ENCODE assay signal across 25 cellular contexts in genomic region chr13:22055259-22055658, GRCh38.
"Had no signal": no experiment of that assay in that cellular context is flagged by ENCODE, and none has a peak within 500 bp of the region (broad histone marks: within the 10 kb centered on the region; RNA-seq: fewer than 3 reads in every experiment).

No MANE protein-coding gene starts in this region.

- H3K4me3 ChIP-seq: esophagus squamous epithelium, heart right ventricle, mucosa of descending colon, pancreas, prostate gland, tibial nerve had no signal

- H3K4me1 ChIP-seq: esophagus squamous epithelium, heart right ventricle, pancreas, prostate gland, tibial nerve had no signal

- H3K27me3 ChIP-seq: esophagus squamous epithelium, heart right ventricle, pancreas, tibial nerve had no signal

- H3K27ac Mint-ChIP-seq: activated naive CD4-positive, alpha-beta T cell treated with anti-CD3 and anti-CD28 coated beads, Interleukin-2, amount 10 ng/mL, durations not matched to agents 7 days and 5 days; endodermal cell; nephron had no signal

- ATAC-seq: activated CD4-positive, CD25-positive, alpha-beta regulatory T cell treated with anti-CD3 and anti-CD28 coated beads, Interleukin-2, amount 50 U/mL, for 24 hours; heart right ventricle; left ventricle myocardium superior; mucosa of descending colon had no signal

- H3K36me3 ChIP-seq: esophagus squamous epithelium, heart right ventricle, pancreas, prostate gland, tibial nerve had no signal

- FAIRE-seq: astrocyte, islet of Langerhans, pancreas, TTC549 had no signal

- H3K4me3 Mint-ChIP-seq: activated naive CD4-positive, alpha-beta T cell treated with anti-CD3 and anti-CD28 coated beads, Interleukin-2, amount 10 ng/mL, durations not matched to agents 7 days and 5 days; endodermal cell; nephron had no signal

- H3K27ac ChIP-seq: esophagus squamous epithelium, heart right ventricle, pancreas, prostate gland, tibial nerve, VCaP had no signal

- H3K9me3 ChIP-seq: esophagus squamous epithelium, heart right ventricle, mucosa of descending colon, pancreas, prostate gland, tibial nerve had no signal

- H3K27me3 Mint-ChIP-seq: activated naive CD4-positive, alpha-beta T cell treated with anti-CD3 and anti-CD28 coated beads, Interleukin-2, amount 10 ng/mL, durations not matched to agents 7 days and 5 days had no signal

- H3K9me3 Mint-ChIP-seq: activated naive CD4-positive, alpha-beta T cell treated with anti-CD3 and anti-CD28 coated beads, Interleukin-2, amount 10 ng/mL, durations not matched to agents 7 days and 5 days; endodermal cell; nephron had no signal

- H3K36me3 Mint-ChIP-seq: activated naive CD4-positive, alpha-beta T cell treated with anti-CD3 and anti-CD28 coated beads, Interleukin-2, amount 10 ng/mL, durations not matched to agents 7 days and 5 days had no signal

- DNase-seq: activated CD4-positive, alpha-beta T cell treated with anti-CD3 and anti-CD28 coated beads for 48 hours; activated CD4-positive, alpha-beta T cell treated with anti-CD3 and anti-CD28 coated beads, Interleukin-2, amount 50 U/mL, for 48 hours; activated CD8-positive, alpha-beta memory T cell treated with anti-CD3 and anti-CD28 coated beads for 24 hours; activated effector memory CD4-positive, alpha-beta T cell treated with anti-CD3 and anti-CD28 coated beads, Interleukin-2, amount 50 U/mL, for 16 hours; activated naive CD4-positive, alpha-beta T cell treated with anti-CD3 and anti-CD28 coated beads, Interleukin-2, amount 10 ng/mL, durations not matched to agents 7 days and 5 days; amniotic stem cell; caudate nucleus; endodermal cell; esophagus squamous epithelium; foreskin melanocyte; heart right ventricle; left ventricle myocardium superior; mucosa of descending colon; pancreas; retina; stimulated activated naive CD4-positive, alpha-beta T cell treated with Interleukin-2 at 50 U/mL for 16 hours; T-helper 9 cell had no signal
